8 cellular contexts compared by ENCODE assay signal in the genomic region with DNA sequence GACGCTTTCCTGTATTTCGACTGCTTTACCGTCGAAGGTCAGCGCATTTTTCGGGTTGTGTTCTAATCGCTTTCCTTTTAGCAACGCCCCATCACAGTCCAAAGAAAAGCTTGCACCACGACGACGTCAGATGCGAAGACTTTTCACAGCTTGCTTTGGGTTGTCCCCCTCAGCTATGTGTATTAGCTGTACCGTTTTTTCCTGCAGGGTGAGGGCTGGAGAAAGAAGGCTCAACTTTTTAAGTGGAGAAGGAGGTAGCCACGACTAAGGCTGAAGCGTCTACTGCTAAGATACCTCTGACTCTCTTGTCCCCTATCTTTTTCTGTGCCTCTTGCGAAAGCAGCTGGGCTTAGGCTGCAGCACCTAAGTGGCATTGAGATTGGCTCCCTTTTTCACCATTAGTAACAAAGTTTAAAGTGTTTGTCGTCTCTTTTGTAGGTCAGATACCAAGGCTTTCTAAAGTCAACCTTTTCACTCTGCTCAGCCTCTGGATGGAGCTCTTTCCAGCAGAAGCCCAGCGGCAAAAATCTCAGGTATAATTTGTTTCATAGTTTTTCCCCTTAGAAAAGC. TPM values are rescaled to one million over a fixed set of nuclear protein-coding genes. Genes with fewer than 3 reads are reported as not detected.
DNase-seq lines count a peak whose midpoint lies in the region; ATAC-seq lines count a peak whose summit lies in the region.

No MANE protein-coding gene starts in this region.

- intact Hi-C loops in activated CD4-positive, alpha-beta T cell treated with anti-CD3 and anti-CD28 coated beads for 36 hours (cut with DNase I, micrococcal nuclease) = loop anchor here in 1 of 2 experiments (5.0 kb wide), 1 partner anchor 271 kb away; the partner anchor contains the start of gene FNDC3A

- peak overlapping the region; percentile 96 for H3K27ac Mint-ChIP-seq in activated CD4-positive, alpha-beta T cell treated with anti-CD3 and anti-CD28 coated beads for 36 hours
- H3K27ac Mint-ChIP-seq in T-helper 2 cell treated with Interferon-gamma antibody and Interleukin-4, amounts not matched to agents 5 μg/mL and 100 μg/mL, for 36 hours = peak overlapping the region; percentile 99
- peak overlapping the region; percentile 95 to 99 (median 97) for H3K27ac Mint-ChIP-seq in naive thymus-derived CD8-positive, alpha-beta T cell

- H3K4me3 Mint-ChIP-seq in activated CD4-positive, alpha-beta T cell treated with anti-CD3 and anti-CD28 coated beads for 36 hours = peak overlapping the region; percentile 92
- peak overlapping the region; percentile 96 for H3K4me3 Mint-ChIP-seq in T-helper 2 cell treated with Interferon-gamma antibody and Interleukin-4, amounts not matched to agents 5 μg/mL and 100 μg/mL, for 36 hours
- H3K4me3 Mint-ChIP-seq in naive thymus-derived CD8-positive, alpha-beta T cell = peak overlapping the region; percentile 96 to 99 (median 98)

- peaks cover 39% of the 10 kb centered on the region for H3K4me1 Mint-ChIP-seq in activated CD4-positive, alpha-beta T cell treated with anti-CD3 and anti-CD28 coated beads for 36 hours
- H3K4me1 Mint-ChIP-seq in T-helper 2 cell treated with Interferon-gamma antibody and Interleukin-4, amounts not matched to agents 5 μg/mL and 100 μg/mL, for 36 hours (ENCODE audit: low read depth) = peaks cover 34% of the 10 kb centered on the region
- H3K4me1 Mint-ChIP-seq in naive thymus-derived CD8-positive, alpha-beta T cell = peaks cover 21 to 61% (median 46%) of the 10 kb centered on the region in 4 donors

- peak; percentile 17 for ATAC-seq in activated CD4-positive, alpha-beta T cell treated with anti-CD3 and anti-CD28 coated beads for 36 hours
- peak; percentile 8 for ATAC-seq in HG02938 (IDR thresholded peaks at IDR 0.05; ENCODE audit: unreplicated experiment)
- ATAC-seq in esophagus mucosa = peak; percentile 20
- ATAC-seq in naive thymus-derived CD8-positive, alpha-beta T cell = peak; percentile 40 to 59

- H3K27me3 Mint-ChIP-seq in activated CD4-positive, alpha-beta T cell treated with anti-CD3 and anti-CD28 coated beads for 36 hours = peaks cover 2% of the 10 kb centered on the region
- H3K27me3 Mint-ChIP-seq in T-helper 2 cell treated with Interferon-gamma antibody and Interleukin-4, amounts not matched to agents 5 μg/mL and 100 μg/mL, for 36 hours (ENCODE audit: low read depth) = peaks cover 11% of the 10 kb centered on the region
- no peaks in the 10 kb centered on the region for H3K27me3 Mint-ChIP-seq in naive thymus-derived CD8-positive, alpha-beta T cell

- peaks cover 8% of the 10 kb centered on the region for H3K36me3 Mint-ChIP-seq in activated CD4-positive, alpha-beta T cell treated with anti-CD3 and anti-CD28 coated beads for 36 hours (ENCODE audit: low read depth)
- H3K36me3 Mint-ChIP-seq in T-helper 2 cell treated with Interferon-gamma antibody and Interleukin-4, amounts not matched to agents 5 μg/mL and 100 μg/mL, for 36 hours (ENCODE audit: low read depth) = peaks cover 15% of the 10 kb centered on the region
- H3K36me3 Mint-ChIP-seq in naive thymus-derived CD8-positive, alpha-beta T cell = peaks cover 0 to 13% (median 0%) of the 10 kb centered on the region in 3 donors

- POLR2A ChIA-PET in activated CD4-positive, alpha-beta T cell treated with anti-CD3 and anti-CD28 coated beads for 36 hours (lab: Charles Lee) = interaction anchor here (0.8 to 1.7 kb wide), 2 partner anchors 9 to 195 kb away, joined by 3 to 7 read pairs; partner anchors contain the start of genes CAB39L and SETDB2
- POLR2A ChIA-PET in naive thymus-derived CD8-positive, alpha-beta T cell (lab: Charles Lee) = interaction anchor here (0.7 to 2.7 kb wide), 7 partner anchors 9 to 443 kb away, joined by 3 to 16 read pairs (median 4); partner anchors contain the start of genes CAB39L, EBPL and SETDB2

- H3K9me3 Mint-ChIP-seq in activated CD4-positive, alpha-beta T cell treated with anti-CD3 and anti-CD28 coated beads for 36 hours (ENCODE audit: low read depth) = no peaks in the 10 kb centered on the region
- H3K9me3 Mint-ChIP-seq in T-helper 2 cell treated with Interferon-gamma antibody and Interleukin-4, amounts not matched to agents 5 μg/mL and 100 μg/mL, for 36 hours = no peaks in the 10 kb centered on the region
- no peaks in the 10 kb centered on the region for H3K9me3 Mint-ChIP-seq in naive thymus-derived CD8-positive, alpha-beta T cell

- DNase-seq in activated CD4-positive, alpha-beta T cell treated with anti-CD3 and anti-CD28 coated beads for 36 hours = no peak
- DNase-seq in activated CD4-positive, alpha-beta T cell treated with anti-CD3 and anti-CD28 coated beads for 1 hour = no peak
- no peak for DNase-seq in T-helper 2 cell treated with Interferon-gamma antibody and Interleukin-4, amounts not matched to agents 5 μg/mL and 100 μg/mL, for 36 hours (ENCODE audit: low spot score)
- DNase-seq in naive thymus-derived CD8-positive, alpha-beta T cell = peak in 3 of 10 donors; percentile 15 to 37 (median 30)
- DNase-seq in NCI-H2029 (lab: John Stamatoyannopoulos, UW) (no peak), HK-2 (ENCODE audit: unreplicated experiment) (no peak)

- CTCF ChIA-PET in activated CD4-positive, alpha-beta T cell treated with anti-CD3 and anti-CD28 coated beads for 36 hours (lab: Charles Lee) = interaction anchor here (1.4 to 2.0 kb wide), 3 partner anchors 9 to 32 kb away, joined by 3 to 9 read pairs (median 6); no protein-coding TSS in a partner anchor

RNA-seq across cellular contexts. Expression of gene CDADC1, which starts 0.8 kb away (rescaled TPM):
- total RNA-seq in activated CD4-positive, alpha-beta T cell treated with anti-CD3 and anti-CD28 coated beads for 36 hours = 1 to 10 TPM; 8.5 to 9.7 TPM
- 4.9 TPM for total RNA-seq in esophagus mucosa
- 10 to 100 TPM; 13.0 to 13.3 TPM for total RNA-seq in naive thymus-derived CD8-positive, alpha-beta T cell
- 1 to 10 TPM; 7.8 to 8.9 (median 8.8) TPM for polyA plus RNA-seq in naive thymus-derived CD8-positive, alpha-beta T cell

RNA-seq across cellular contexts. Expression of gene MLNR, which starts 28.4 kb away (rescaled TPM):
- not detected for total RNA-seq in activated CD4-positive, alpha-beta T cell treated with anti-CD3 and anti-CD28 coated beads for 36 hours
- not detected for total RNA-seq in esophagus mucosa
- total RNA-seq in naive thymus-derived CD8-positive, alpha-beta T cell = not detected
- polyA plus RNA-seq in naive thymus-derived CD8-positive, alpha-beta T cell = not detected
